In the genomic region with DNA sequence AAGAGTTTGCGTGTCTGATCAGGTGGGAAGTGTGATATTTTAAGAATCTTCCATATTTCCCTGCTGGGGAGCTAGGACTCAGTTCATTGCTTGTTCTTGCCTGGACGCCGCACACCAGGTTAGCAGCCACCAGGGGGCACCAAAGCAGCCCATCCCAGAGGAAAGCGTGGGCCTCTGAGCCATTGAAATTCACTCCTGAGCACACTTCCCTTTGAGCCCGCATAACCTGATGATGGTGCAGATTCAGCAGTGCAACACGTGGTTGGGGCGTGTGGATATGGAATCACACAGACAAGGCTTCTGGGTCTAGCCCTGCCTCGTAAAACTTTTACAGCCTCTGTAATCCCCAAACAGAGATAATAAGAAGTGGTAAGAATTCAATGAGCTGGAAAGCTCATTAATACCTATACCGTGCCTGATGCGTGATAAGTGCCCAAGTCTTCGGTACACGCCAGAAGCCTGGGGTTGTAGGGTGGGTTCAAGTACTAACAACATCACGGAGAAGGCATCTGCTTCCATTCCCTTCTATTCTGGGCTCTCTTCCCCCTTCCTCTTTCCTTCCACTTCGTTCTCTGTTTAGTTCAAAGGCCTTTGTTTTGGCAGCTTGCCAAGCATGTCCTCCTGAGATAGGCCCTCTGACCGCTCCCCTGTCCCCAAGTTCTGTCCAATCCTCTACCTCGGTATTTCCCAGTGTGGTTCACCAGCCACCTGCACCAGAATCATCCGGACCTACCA, we compare ENCODE assay signal across 8 cellular contexts.
DNase-seq lines count a peak whose midpoint lies in the region; TF ChIP-seq lines count a peak whose summit lies in the region.

No MANE protein-coding gene starts in this region.

- H4K91ac ChIP-seq in H9 (ENCODE audit: insufficient read length, low read depth, low read length) = no peak overlapping the region

- H3K27me3 ChIP-seq in H9 (ENCODE audit: insufficient read depth, low read length) = no peaks in the 10 kb centered on the region
- H3K27me3 ChIP-seq in SJCRH30 = no peaks in the 10 kb centered on the region
- no peaks in the 10 kb centered on the region for H3K27me3 ChIP-seq in thyroid gland

- H3T11ph ChIP-seq in H9 (ENCODE audit: low read length) = no peak overlapping the region

- H3K4me3 ChIP-seq in SJCRH30 (peak overlapping the region; percentile 17), thyroid gland (replicated peaks in 1 of 3) (no peak overlapping the region)

- H3K18ac ChIP-seq in H9 (ENCODE audit: insufficient read length, low read depth, low read length) = peak overlapping the region; percentile 13

- H3K4me2 ChIP-seq in H9 (ENCODE audit: insufficient read depth, insufficient read length, low read length) = no peak overlapping the region

- H2BK20ac ChIP-seq in H9 (ENCODE audit: low read depth, low read length, poor library complexity, severe bottlenecking) = no peak overlapping the region

- no peak overlapping the region for H2BK120ac ChIP-seq in H9 (ENCODE audit: low read depth, low read length, poor library complexity, severe bottlenecking)

- H3K4ac ChIP-seq in H9 (ENCODE audit: low read depth, low read length) = no peak overlapping the region

- H3K23me2 ChIP-seq in H9 (ENCODE audit: insufficient read length, low read depth, low read length, poor library complexity, severe bottlenecking) = no peaks in the 10 kb centered on the region

- peak; percentile 67 for DNase-seq in GF-D8 (lab: John Stamatoyannopoulos, UW)
- DNase-seq in H9 = peak; percentile 89
- peak; percentile 81 for DNase-seq in M059J (ENCODE audit: low read depth)
- DNase-seq in SJCRH30 = peak; percentile 84 to 91
- peak; percentile 23 to 64 (median 56) for DNase-seq in activated naive CD4-positive, alpha-beta T cell (lab: John Stamatoyannopoulos, UW)
- DNase-seq in globus pallidus (ENCODE audit: low spot score) = peak; percentile 83
- DNase-seq in osteocyte (ENCODE audit: extremely low spot score, unreplicated experiment) = peak; percentile 91
- peak; percentile 84 to 90 for DNase-seq in thyroid gland

- WGBS in H9 (ENCODE audit: extremely low coverage, insufficient read length, low lambda C conversion rate) = no CpG with 5 or more reads among the region's 17 CpGs
- 18 to 22% methylated on average over 17 of the region's 17 CpGs for WGBS in thyroid gland, 2 donors

- no peaks in the 10 kb centered on the region for H3K9me3 ChIP-seq in H9 (ENCODE audit: control insufficient read depth, low read depth, low read length)
- H3K9me3 ChIP-seq in SJCRH30 (replicated peaks) = no peaks in the 10 kb centered on the region
- no peaks in the 10 kb centered on the region for H3K9me3 ChIP-seq in thyroid gland

- no peak overlapping the region for H2AK5ac ChIP-seq in H9 (ENCODE audit: insufficient read length, low read length)

- no peaks in the 10 kb centered on the region for H3K36me3 ChIP-seq in SJCRH30
- no peaks in the 10 kb centered on the region for H3K36me3 ChIP-seq in thyroid gland

- H3K79me2 ChIP-seq in H9 (ENCODE audit: insufficient read depth, low read length) = no peaks in the 10 kb centered on the region

- H2AFZ ChIP-seq in H9 (ENCODE audit: low read length) = peak overlapping the region; percentile 43

- no peak overlapping the region for H4K5ac ChIP-seq in H9 (ENCODE audit: insufficient read length, low read depth, low read length)

- H3K9me3 Mint-ChIP-seq in H9 (peaks cover 9 to 17% of the 10 kb centered on the region in 2 experiments), osteocyte (ENCODE audit: unreplicated experiment) (no peaks in the 10 kb centered on the region)

- H3K4me3 Mint-ChIP-seq in H9 (no peak overlapping the region), osteocyte (ENCODE audit: unreplicated experiment) (no peak overlapping the region)

- peaks cover 5 to 9% of the 10 kb centered on the region in 2 experiments for H3K4me1 Mint-ChIP-seq in H9
- H3K4me1 Mint-ChIP-seq in osteocyte (ENCODE audit: unreplicated experiment) = peaks cover 8% of the 10 kb centered on the region

- no peak overlapping the region for H2BK15ac ChIP-seq in H9 (ENCODE audit: low read depth, low read length)

- no peaks in the 10 kb centered on the region for H4K20me1 ChIP-seq in H9 (ENCODE audit: control insufficient read depth, insufficient read depth, insufficient read length)

- H3K4me1 ChIP-seq in H9 (ENCODE audit: insufficient read depth, low read length) (no peaks in the 10 kb centered on the region), SJCRH30 (no peaks in the 10 kb centered on the region), thyroid gland (peaks cover 0 to 12% of the 10 kb centered on the region in 2 donors)

- no peak overlapping the region for H4K8ac ChIP-seq in H9 (replicated peaks; ENCODE audit: insufficient read length, low read depth, low read length)

- no peaks in the 10 kb centered on the region for H3K79me1 ChIP-seq in H9 (ENCODE audit: insufficient read depth, low read depth, low read length, poor library complexity, severe bottlenecking)

- intact Hi-C loops in thyroid gland (cut with DNase I) = loop anchor here (5.0 kb wide), 1 partner anchor 33 kb away; no protein-coding TSS in a partner anchor

- no peak for TF ChIP-seq POLR2A in thyroid gland (IDR thresholded peaks at IDR 0.05)

- H2BK5ac ChIP-seq in H9 (ENCODE audit: insufficient read length, low read length) = no peak overlapping the region

- no peak overlapping the region for H3K27ac ChIP-seq in H9 (ENCODE audit: insufficient read length, low read depth, low read length)
- H3K27ac ChIP-seq in SJCRH30 = no peak overlapping the region
- no peak overlapping the region for H3K27ac ChIP-seq in thyroid gland

- H3K36me3 Mint-ChIP-seq in H9 (ENCODE audit: insufficient read depth in 1 of 3, low read depth in 3 of 3) (peaks cover 0 to 3% (median 0%) of the 10 kb centered on the region in 3 experiments; a peak in 2 of 7 replicates), osteocyte (ENCODE audit: unreplicated experiment) (no peaks in the 10 kb centered on the region)

- H3K56ac ChIP-seq in H9 (ENCODE audit: insufficient read length, low read depth, low read length) = no peak overlapping the region

- H3K14ac ChIP-seq in H9 (ENCODE audit: insufficient read depth, low read length) = no peak overlapping the region

- H2BK12ac ChIP-seq in H9 (ENCODE audit: insufficient read length, low read depth, low read length) = no peak overlapping the region

- no peak overlapping the region for H3K27ac Mint-ChIP-seq in H9
- H3K27ac Mint-ChIP-seq in osteocyte (ENCODE audit: unreplicated experiment) = no peak overlapping the region

- H3K23ac ChIP-seq in H9 (ENCODE audit: insufficient read length, low read depth, low read length) = no peak overlapping the region

- no peak overlapping the region for H3K9ac ChIP-seq in H9 (ENCODE audit: extremely low read depth, insufficient read length, low read length)

- H3K27me3 Mint-ChIP-seq in H9 (ENCODE audit: low read depth) (peaks cover 4% of the 10 kb centered on the region), osteocyte (ENCODE audit: unreplicated experiment) (peaks cover 40% of the 10 kb centered on the region)

- peak; percentile 95 for TF ChIP-seq CTCF in H9 (conservative IDR thresholded peaks at IDR 0.05)
- TF ChIP-seq CTCF in osteocyte (IDR thresholded peaks at IDR 0.05) = peak; percentile 92
- peak; percentile 76 to 91 (median 78) for TF ChIP-seq CTCF in thyroid gland (IDR thresholded peaks at IDR 0.05)
